In genomic region chr22:18056802-18057474, GRCh38 we compare ENCODE assay signal across 8 cellular contexts. TPM values are rescaled to one million over a fixed set of nuclear protein-coding genes. Genes with fewer than 3 reads are reported as not detected.
A peak's percentile ranks its signal among the peaks of the same experiment; 100 is the strongest.
DNase-seq lines count a peak whose midpoint lies in the region; ATAC-seq and TF ChIP-seq lines count a peak whose summit lies in the region.

No MANE protein-coding gene starts in this region.

- DNase-seq in MCF 10A (ENCODE audit: unreplicated experiment) (no peak), NCI-H128 (lab: John Stamatoyannopoulos, UW; ENCODE audit: unreplicated experiment) (no peak), NCI-H1092 treated with DMSO at 0.1 percent for 48 hours (lab: John Stamatoyannopoulos, UW) (no peak), NOMO-1 treated with dmso at 0.1 percent for 144 hours (lab: John Stamatoyannopoulos, UW; ENCODE audit: unreplicated experiment) (no peak), NCI-H1417 treated with DMSO at 0.1 percent for 48 hours (lab: John Stamatoyannopoulos, UW) (no peak)

- no peaks in the 10 kb centered on the region for H3K36me3 ChIP-seq in skeletal muscle tissue (ENCODE audit: control insufficient read depth in 3 of 3, insufficient read depth in 3 of 3, low read length in 3 of 3)

- no peaks in the 10 kb centered on the region for H3K9me3 ChIP-seq in skeletal muscle tissue (ENCODE audit: control insufficient read depth in 3 of 3, low read length in 3 of 3)

- peaks cover 27 to 39% (median 38%) of the 10 kb centered on the region in 3 donors for H3K4me1 ChIP-seq in skeletal muscle tissue (ENCODE audit: control insufficient read depth in 3 of 3, insufficient read depth in 3 of 3, low read length in 3 of 3)

- no peaks in the 10 kb centered on the region for H3K9me3 Mint-ChIP-seq in MCF 10A (ENCODE audit: unreplicated experiment)

- ATAC-seq in GM18868 (IDR thresholded peaks at IDR 0.05; ENCODE audit: unreplicated experiment): peak; percentile 73
- ATAC-seq in HG02852 (IDR thresholded peaks at IDR 0.05; ENCODE audit: unreplicated experiment): peak; percentile 81

- CTCF ChIA-PET in MCF 10A (lab: Yijun Ruan, JAX): interaction anchor here (0.5 to 5.1 kb wide), 7 partner anchors 18 to 313 kb away, joined by 3 to 45 read pairs (median 7); no protein-coding TSS in a partner anchor

- intact Hi-C loops in MCF 10A (cut with micrococcal nuclease): no loop called here

- POLR2A ChIA-PET in MCF 10A (lab: Yijun Ruan, JAX): interaction anchor here (1.1 to 4.5 kb wide), 6 partner anchors 13 to 34 kb away, joined by 4 to 49 read pairs (median 20); partner anchors contain the start of genes MICAL3 and PEX26

- BruUV-seq in MCF 10A (replicated peaks; lab: Mats Ljungman, UMichigan): no TSS peak

- TF ChIP-seq CTCF in MCF 10A (IDR thresholded peaks at IDR 0.05; ENCODE audit: unreplicated experiment): no peak

- peak overlapping the region; percentile 33 to 79 (median 60) for H3K9ac ChIP-seq in skeletal muscle tissue (ENCODE audit: low read depth in 1 of 3, low read length in 3 of 3)

- no peaks in the 10 kb centered on the region for H3K27me3 Mint-ChIP-seq in MCF 10A (ENCODE audit: insufficient read depth, unreplicated experiment)

- peak overlapping the region; percentile 91 for H3K27ac ChIP-seq in skeletal muscle tissue (ENCODE audit: low read depth, low read length)

- no peak overlapping the region for H3K4me3 Mint-ChIP-seq in MCF 10A (ENCODE audit: unreplicated experiment)

- peaks cover 31% of the 10 kb centered on the region for H3K4me1 Mint-ChIP-seq in MCF 10A (ENCODE audit: insufficient read depth, unreplicated experiment)

- no peaks in the 10 kb centered on the region for H3K27me3 ChIP-seq in skeletal muscle tissue (ENCODE audit: control insufficient read depth in 3 of 3, insufficient read depth in 3 of 3, low read length in 3 of 3)

- H3K4me3 ChIP-seq in skeletal muscle tissue (ENCODE audit: low read length in 3 of 3): peak overlapping the region; percentile 9 to 58 (median 38)

- H3K36me3 Mint-ChIP-seq in MCF 10A (ENCODE audit: insufficient read depth, unreplicated experiment): no peaks in the 10 kb centered on the region

- H3K27ac Mint-ChIP-seq in MCF 10A (ENCODE audit: low read depth, unreplicated experiment): peak overlapping the region; percentile 3

RNA-seq across cellular contexts. Expression of gene PEX26, which starts 20.9 kb away (rescaled TPM):
- total RNA-seq in MCF 10A (2022) (41.0 and 47.1 TPM in 2 replicates), skeletal muscle tissue (5.2 TPM)

RNA-seq across cellular contexts. Expression of gene MICAL3, which starts 32.6 kb away (rescaled TPM):
- total RNA-seq in MCF 10A (2022) (54.1 and 62.1 TPM in 2 replicates), skeletal muscle tissue (20.9 TPM)

RNA-seq across cellular contexts. Expression of gene TUBA8, which starts 53.7 kb away (rescaled TPM):
- total RNA-seq in MCF 10A (2022) (0.66 TPM in 1 of 2 replicates, not detected in the other), skeletal muscle tissue (21.9 TPM)

Comparison
In these comparisons a context has a peak if more than half of its experiments do, and no peak if none do; other contexts are left out.
1. RNA of gene TUBA8, which starts 53.7 kb away (total RNA-seq): 21.9 TPM in skeletal muscle tissue (single experiment); 0.66 TPM in MCF 10A; every median in the first group is over 10 times any median in the second.